ENCODE assay signal across 2 cellular contexts in the genomic region with DNA sequence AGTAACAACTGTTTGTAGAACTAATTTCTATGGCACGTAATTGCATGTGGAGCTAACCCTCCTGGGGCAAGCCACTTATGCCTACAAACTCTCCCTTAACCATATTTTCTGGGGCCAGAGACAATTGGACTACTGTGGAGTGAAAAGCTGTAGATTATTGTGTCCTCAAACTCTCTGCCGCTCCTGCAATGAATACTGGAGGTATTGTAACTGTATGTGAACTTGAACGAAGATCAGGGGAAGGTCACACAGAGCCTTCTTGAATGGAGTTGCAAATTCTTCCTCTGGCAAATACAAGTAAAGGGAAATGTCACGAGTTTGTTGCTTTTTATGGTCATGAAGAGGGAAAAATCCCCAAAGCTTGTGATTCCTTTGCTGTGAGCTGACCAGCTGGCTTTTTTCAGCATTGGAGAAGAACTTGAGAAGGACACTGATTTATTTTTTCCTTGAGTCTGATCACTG.
TF ChIP-seq lines count a peak whose summit lies in the region.

No MANE protein-coding gene starts in this region.

TF ChIP-seq in liver, 16 proteins besides CTCF, POLR2A, EP300 and RAD21:
- TF ChIP-seq FOXA1 (IDR thresholded peaks at IDR 0.05) (no peak), RXRA (IDR thresholded peaks at IDR 0.05) (peak in 1 of 2 donors; percentile 29), NR2F2 (IDR thresholded peaks at IDR 0.05) (peak; percentile 30)

TF ChIP-seq in HepG2, 621 proteins besides CTCF, POLR2A, EP300 and RAD21:
- no peak for TF ChIP-seq GTF2F1 (IDR thresholded peaks at IDR 0.05; ENCODE audit: low read length)
- TF ChIP-seq RBM39 (IDR thresholded peaks at IDR 0.05; ENCODE audit: low read depth, low read length, poor library complexity, severe bottlenecking) = no peak
- TF ChIP-seq ZNF607 (CRISPR knock-in tag; IDR thresholded peaks at IDR 0.05; ENCODE audit: borderline replicate concordance) = no peak
- no peak for TF ChIP-seq NR1H2 (CRISPR knock-in tag; IDR thresholded peaks at IDR 0.05; ENCODE audit: borderline replicate concordance, low read depth)
- TF ChIP-seq, protein P1, sequence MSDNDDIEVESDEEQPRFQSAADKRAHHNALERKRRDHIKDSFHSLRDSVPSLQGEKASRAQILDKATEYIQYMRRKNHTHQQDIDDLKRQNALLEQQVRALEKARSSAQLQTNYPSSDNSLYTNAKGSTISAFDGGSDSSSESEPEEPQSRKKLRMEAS (IDR thresholded peaks at IDR 0.05) = no peak
- TF ChIP-seq EEA1 (CRISPR knock-in tag; IDR thresholded peaks at IDR 0.05; ENCODE audit: borderline replicate concordance) = no peak
- TF ChIP-seq, protein P2, sequence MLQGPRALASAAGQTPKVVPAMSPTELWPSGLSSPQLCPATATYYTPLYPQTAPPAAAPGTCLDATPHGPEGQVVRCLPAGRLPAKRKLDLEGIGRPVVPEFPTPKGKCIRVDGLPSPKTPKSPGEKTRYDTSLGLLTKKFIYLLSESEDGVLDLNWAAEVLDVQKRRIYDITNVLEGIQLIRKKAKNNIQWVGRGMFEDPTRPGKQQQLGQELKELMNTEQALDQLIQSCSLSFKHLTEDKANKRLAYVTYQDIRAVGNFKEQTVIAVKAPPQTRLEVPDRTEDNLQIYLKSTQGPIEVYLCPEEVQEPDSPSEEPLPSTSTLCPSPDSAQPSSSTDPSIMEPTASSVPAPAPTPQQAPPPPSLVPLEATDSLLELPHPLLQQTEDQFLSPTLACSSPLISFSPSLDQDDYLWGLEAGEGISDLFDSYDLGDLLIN (CRISPR knock-in tag; IDR thresholded peaks at IDR 0.05; ENCODE audit: borderline replicate concordance) = no peak
- TF ChIP-seq MBD4 (IDR thresholded peaks at IDR 0.05; ENCODE audit: borderline replicate concordance, low read length) = no peak
TF ChIP-seq in HepG2: peak in this region for 0.
